Comparison of ENCODE assay signal across 1 cellular context in the genomic region with DNA sequence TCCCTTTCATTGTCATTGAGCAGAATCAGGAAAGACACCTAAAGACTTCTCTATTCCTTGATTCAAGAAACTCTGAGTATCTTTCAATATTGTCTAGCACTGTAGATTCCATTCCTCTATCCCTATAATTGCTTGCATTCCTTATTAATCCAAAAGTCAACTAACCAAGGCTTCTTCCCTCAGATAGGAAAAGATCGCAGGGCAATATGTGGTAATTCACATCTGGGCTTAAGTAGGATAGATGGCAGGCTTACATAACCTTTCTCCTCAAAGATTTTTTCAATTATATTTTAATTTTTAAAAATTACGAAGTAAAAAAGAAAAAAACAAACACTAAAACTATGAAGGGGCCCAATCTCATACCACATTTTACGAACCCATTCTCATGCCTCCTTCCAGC.
TF ChIP-seq lines count a peak whose summit lies in the region.

No MANE protein-coding gene starts in this region.

TF ChIP-seq in IMR-90, 13 proteins besides CTCF, POLR2A, EP300 and RAD21:
- TF ChIP-seq CEBPB (IDR thresholded peaks at IDR 0.05; ENCODE audit: low read depth, low read length) (no peak), BHLHE40 (IDR thresholded peaks at IDR 0.05; ENCODE audit: low read depth, low read length) (no peak), MAFK (IDR thresholded peaks at IDR 0.05; ENCODE audit: low read depth, low read length) (no peak), NFE2L2 (IDR thresholded peaks at IDR 0.05; ENCODE audit: low read depth, low read length) (no peak), SMC3 (IDR thresholded peaks at IDR 0.05; ENCODE audit: low read depth, low read length) (no peak)
- TF ChIP-seq, protein P1, sequence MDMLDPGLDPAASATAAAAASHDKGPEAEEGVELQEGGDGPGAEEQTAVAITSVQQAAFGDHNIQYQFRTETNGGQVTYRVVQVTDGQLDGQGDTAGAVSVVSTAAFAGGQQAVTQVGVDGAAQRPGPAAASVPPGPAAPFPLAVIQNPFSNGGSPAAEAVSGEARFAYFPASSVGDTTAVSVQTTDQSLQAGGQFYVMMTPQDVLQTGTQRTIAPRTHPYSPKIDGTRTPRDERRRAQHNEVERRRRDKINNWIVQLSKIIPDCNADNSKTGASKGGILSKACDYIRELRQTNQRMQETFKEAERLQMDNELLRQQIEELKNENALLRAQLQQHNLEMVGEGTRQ (IDR thresholded peaks at IDR 0.05; ENCODE audit: low read depth, low read length): no peak
- TF ChIP-seq, protein P2, sequence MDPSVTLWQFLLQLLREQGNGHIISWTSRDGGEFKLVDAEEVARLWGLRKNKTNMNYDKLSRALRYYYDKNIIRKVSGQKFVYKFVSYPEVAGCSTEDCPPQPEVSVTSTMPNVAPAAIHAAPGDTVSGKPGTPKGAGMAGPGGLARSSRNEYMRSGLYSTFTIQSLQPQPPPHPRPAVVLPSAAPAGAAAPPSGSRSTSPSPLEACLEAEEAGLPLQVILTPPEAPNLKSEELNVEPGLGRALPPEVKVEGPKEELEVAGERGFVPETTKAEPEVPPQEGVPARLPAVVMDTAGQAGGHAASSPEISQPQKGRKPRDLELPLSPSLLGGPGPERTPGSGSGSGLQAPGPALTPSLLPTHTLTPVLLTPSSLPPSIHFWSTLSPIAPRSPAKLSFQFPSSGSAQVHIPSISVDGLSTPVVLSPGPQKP (IDR thresholded peaks at IDR 0.05; ENCODE audit: borderline replicate concordance, low read depth, low read length): no peak
